14 cellular contexts compared by ENCODE assay signal in the genomic region with DNA sequence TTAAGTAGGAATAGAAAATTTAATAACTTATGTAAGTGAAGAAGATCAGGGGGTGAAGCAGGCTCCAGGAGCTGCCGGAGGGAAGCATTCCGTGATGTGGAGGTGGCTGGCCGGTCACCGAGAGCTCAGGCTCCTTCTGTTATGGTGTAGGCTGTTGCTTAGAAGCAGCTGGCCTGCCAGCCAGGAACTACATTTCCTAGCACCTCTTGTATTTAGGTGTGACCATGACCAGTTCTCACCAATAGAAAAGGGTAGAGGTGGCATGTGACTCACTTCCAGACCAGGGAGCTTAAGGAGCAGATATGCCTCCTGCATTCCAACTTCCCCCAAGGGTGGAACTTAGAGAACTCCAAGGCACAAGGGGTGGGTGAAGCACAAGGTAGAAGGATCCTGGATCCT.
DNase-seq lines count a peak whose midpoint lies in the region; ATAC-seq and TF ChIP-seq lines count a peak whose summit lies in the region.
"Had no signal": no experiment of that assay in that cellular context is flagged by ENCODE, and none has a peak within 500 bp of the region (broad histone marks: within the 10 kb centered on the region; RNA-seq: fewer than 3 reads in every experiment).

No MANE protein-coding gene starts in this region.

- no peaks in the 10 kb centered on the region for H3K4me1 Mint-ChIP-seq in activated T-cell treated with anti-CD3 and anti-CD28 coated beads, Interleukin-2, amount 50 U/mL, for 72 hours (ENCODE audit: low read depth)
- H3K4me1 Mint-ChIP-seq in activated CD4-positive, alpha-beta T cell treated with anti-CD3 and anti-CD28 coated beads, Interleukin-2, amount 10 ng/mL, durations not matched to agents 7 days and 5 days = no peaks in the 10 kb centered on the region

- H4K5ac ChIP-seq in mesendoderm (ENCODE audit: low read length) = no peak overlapping the region

- WGBS in mesendoderm (ENCODE audit: extremely low coverage, insufficient coverage, low lambda C conversion rate) = no CpG with 5 or more reads among the region's 4 CpGs
- 95% methylated on average over 3 of the region's 4 CpGs for WGBS in right lobe of liver (ENCODE audit: insufficient coverage, low coverage, low lambda C conversion rate, missing lambda C conversion rate)

- no peak overlapping the region for H3K4ac ChIP-seq in mesendoderm (ENCODE audit: low read depth, low read length)

- no peak overlapping the region for H2BK120ac ChIP-seq in mesendoderm (ENCODE audit: low read depth, low read length)

- TF ChIP-seq CTCF in AG04450 (IDR thresholded peaks at IDR 0.05; ENCODE audit: low read depth, low read length) (no peak), PC-3 (conservative IDR thresholded peaks at IDR 0.05; ENCODE audit: low read depth, low read length) (no peak), fibroblast of lung (conservative IDR thresholded peaks at IDR 0.05 in 1 of 2, IDR thresholded peaks at IDR 0.05 in 1 of 2; ENCODE audit: low read depth in 1 of 2, low read length in 2 of 2) (no peak), right lobe of liver (IDR thresholded peaks at IDR 0.05) (no peak), colonic mucosa (IDR thresholded peaks at IDR 0.05) (no peak)

- peaks cover 33% of the 10 kb centered on the region for H3K4me1 ChIP-seq in PC-3 (ENCODE audit: insufficient read depth, low read length)
- peaks cover 39% of the 10 kb centered on the region for H3K4me1 ChIP-seq in fibroblast of lung (ENCODE audit: control insufficient read depth, extremely low read depth, insufficient read depth, low read length)
- H3K4me1 ChIP-seq in mesendoderm (ENCODE audit: control insufficient read depth, low read depth, low read length) = peaks cover 6% of the 10 kb centered on the region
- H3K4me1 ChIP-seq in right lobe of liver = no peaks in the 10 kb centered on the region
- no peaks in the 10 kb centered on the region for H3K4me1 ChIP-seq in colonic mucosa

- H3K27me3 ChIP-seq in AG04450 (ENCODE audit: control insufficient read depth, insufficient read depth, low read length) (no peaks in the 10 kb centered on the region), PC-3 (ENCODE audit: low read length) (no peaks in the 10 kb centered on the region), fibroblast of lung (ENCODE audit: control insufficient read depth, insufficient read depth, low read length) (no peaks in the 10 kb centered on the region), mesendoderm (ENCODE audit: insufficient read depth, low read length, poor library complexity) (no peaks in the 10 kb centered on the region), right lobe of liver (no peaks in the 10 kb centered on the region), colonic mucosa (no peaks in the 10 kb centered on the region)

- H2AK5ac ChIP-seq in mesendoderm (ENCODE audit: low read length) = no peak overlapping the region

- H3K4me2 ChIP-seq in PC-3 (ENCODE audit: low read length) (no peak overlapping the region), fibroblast of lung (ENCODE audit: extremely low read depth, insufficient read depth, low read length) (no peak overlapping the region), mesendoderm (ENCODE audit: low read length) (no peak overlapping the region)
- H3K4me2 ChIP-seq: KMS-11 had no signal

- H3K4me3 Mint-ChIP-seq in activated T-cell treated with anti-CD3 and anti-CD28 coated beads, Interleukin-2, amount 50 U/mL, for 72 hours = no peak overlapping the region
- no peak overlapping the region for H3K4me3 Mint-ChIP-seq in activated CD4-positive, alpha-beta T cell treated with anti-CD3 and anti-CD28 coated beads, Interleukin-2, amount 10 ng/mL, durations not matched to agents 7 days and 5 days
- H3K4me3 Mint-ChIP-seq: activated CD8-positive, alpha-beta T cell treated with anti-CD3 and anti-CD28 coated beads for 36 hours had no signal

- H4K8ac ChIP-seq in mesendoderm (ENCODE audit: low read depth, low read length) = no peak overlapping the region

- H4K20me1 ChIP-seq in PC-3 (ENCODE audit: low read length) (no peaks in the 10 kb centered on the region), fibroblast of lung (ENCODE audit: control insufficient read depth, extremely low read depth, insufficient read depth, low read length) (no peaks in the 10 kb centered on the region)

- BruUV-seq in PC-3 (replicated peaks; lab: Mats Ljungman, UMichigan) = no TSS peak

- ATAC-seq in PC-3 (no peak), right lobe of liver (no peak)
- ATAC-seq in activated T-cell treated with anti-CD3 and anti-CD28 coated beads, Interleukin-2, amount 50 U/mL, for 72 hours (replicated peaks in 1 of 2) = no peak
- ATAC-seq: activated CD8-positive, alpha-beta T cell treated with anti-CD3 and anti-CD28 coated beads for 36 hours had no signal

- H3K9me3 ChIP-seq in AG04450 (ENCODE audit: control insufficient read depth, insufficient read depth, low read length) = no peaks in the 10 kb centered on the region; the same call in 1 of the 2 replicates
- no peaks in the 10 kb centered on the region for H3K9me3 ChIP-seq in PC-3 (ENCODE audit: low read length)
- H3K9me3 ChIP-seq in fibroblast of lung (ENCODE audit: control insufficient read depth, insufficient read depth, low read depth, low read length) = no peaks in the 10 kb centered on the region
- H3K9me3 ChIP-seq in right lobe of liver = no peaks in the 10 kb centered on the region
- H3K9me3 ChIP-seq in colonic mucosa = no peaks in the 10 kb centered on the region

- no peak overlapping the region for H3K9ac ChIP-seq in PC-3 (ENCODE audit: low read length)
- H3K9ac ChIP-seq in fibroblast of lung (ENCODE audit: insufficient read depth, low read length) = no peak overlapping the region
- H3K9ac ChIP-seq in mesendoderm (ENCODE audit: low read length) = no peak overlapping the region
- no peak overlapping the region for H3K9ac ChIP-seq in colonic mucosa (ENCODE audit: low read depth in 2 of 2, low read length in 2 of 2)
- H3K9ac ChIP-seq: KMS-11 had no signal

- H3K27ac ChIP-seq in AG04450 (ENCODE audit: low read depth, low read length) = peak overlapping the region; percentile 99
- no peak overlapping the region for H3K27ac ChIP-seq in PC-3 (ENCODE audit: low read length)
- H3K27ac ChIP-seq in fibroblast of lung (ENCODE audit: insufficient read depth, low read length) = peak overlapping the region; percentile 90
- no peak overlapping the region for H3K27ac ChIP-seq in mesendoderm (ENCODE audit: low read depth, low read length)
- no peak overlapping the region for H3K27ac ChIP-seq in right lobe of liver
- H3K27ac ChIP-seq in colonic mucosa = no peak overlapping the region
- H3K27ac ChIP-seq: KMS-11 had no signal

- CTCF ChIA-PET in AG04450 (lab: Charles Lee) (interaction anchor here (2.7 kb wide), 1 partner anchor 214 kb away, joined by 17 read pairs; no protein-coding TSS in a partner anchor), PC-3 (lab: Charles Lee) (no interaction called here)
- CTCF ChIA-PET in activated CD4-positive, alpha-beta T cell treated with anti-CD3 and anti-CD28 coated beads, Interleukin-2, amount 10 ng/mL, durations not matched to agents 7 days and 5 days (lab: Charles Lee) = no interaction called here

- no peaks in the 10 kb centered on the region for H3K9me3 Mint-ChIP-seq in activated T-cell treated with anti-CD3 and anti-CD28 coated beads, Interleukin-2, amount 50 U/mL, for 72 hours
- no peaks in the 10 kb centered on the region for H3K9me3 Mint-ChIP-seq in activated CD4-positive, alpha-beta T cell treated with anti-CD3 and anti-CD28 coated beads, Interleukin-2, amount 10 ng/mL, durations not matched to agents 7 days and 5 days
- H3K9me3 Mint-ChIP-seq: activated CD8-positive, alpha-beta T cell treated with anti-CD3 and anti-CD28 coated beads for 36 hours had no signal

- no peaks in the 10 kb centered on the region for H3K27me3 Mint-ChIP-seq in activated T-cell treated with anti-CD3 and anti-CD28 coated beads, Interleukin-2, amount 50 U/mL, for 72 hours (ENCODE audit: low read depth)
- H3K27me3 Mint-ChIP-seq in activated CD4-positive, alpha-beta T cell treated with anti-CD3 and anti-CD28 coated beads, Interleukin-2, amount 10 ng/mL, durations not matched to agents 7 days and 5 days = no peaks in the 10 kb centered on the region

- no peaks in the 10 kb centered on the region for H3F3A ChIP-seq in PC-3 (ENCODE audit: low read length, unreplicated experiment)

- intact Hi-C loops in PC-3 (cut with micrococcal nuclease) (no loop called here), right lobe of liver (cut with DNase I) (no loop called here), colonic mucosa (cut with DNase I) (no loop called here)

- H2BK5ac ChIP-seq in mesendoderm (ENCODE audit: low read length) = no peak overlapping the region

- H3K27ac Mint-ChIP-seq in activated T-cell treated with anti-CD3 and anti-CD28 coated beads, Interleukin-2, amount 50 U/mL, for 72 hours = no peak overlapping the region
- no peak overlapping the region for H3K27ac Mint-ChIP-seq in activated CD4-positive, alpha-beta T cell treated with anti-CD3 and anti-CD28 coated beads, Interleukin-2, amount 10 ng/mL, durations not matched to agents 7 days and 5 days
- H3K27ac Mint-ChIP-seq: activated CD8-positive, alpha-beta T cell treated with anti-CD3 and anti-CD28 coated beads for 36 hours had no signal

- H2AFZ ChIP-seq in PC-3 (ENCODE audit: low read length) = no peak overlapping the region
- H2AFZ ChIP-seq in fibroblast of lung (ENCODE audit: low read length) = no peak overlapping the region

- no peaks in the 10 kb centered on the region for H3K36me3 Mint-ChIP-seq in activated T-cell treated with anti-CD3 and anti-CD28 coated beads, Interleukin-2, amount 50 U/mL, for 72 hours (ENCODE audit: insufficient read depth in 2 of 2)
- no peaks in the 10 kb centered on the region for H3K36me3 Mint-ChIP-seq in activated CD4-positive, alpha-beta T cell treated with anti-CD3 and anti-CD28 coated beads, Interleukin-2, amount 10 ng/mL, durations not matched to agents 7 days and 5 days (ENCODE audit: low read depth)

- no peaks in the 10 kb centered on the region for H3K36me3 ChIP-seq in PC-3 (ENCODE audit: low read depth, low read length)
- no peaks in the 10 kb centered on the region for H3K36me3 ChIP-seq in fibroblast of lung (ENCODE audit: control insufficient read depth, insufficient read depth, low read length)
- H3K36me3 ChIP-seq in mesendoderm (ENCODE audit: control insufficient read depth, insufficient read depth, low read length) = no peaks in the 10 kb centered on the region
- no peaks in the 10 kb centered on the region for H3K36me3 ChIP-seq in right lobe of liver
- H3K36me3 ChIP-seq in colonic mucosa = no peaks in the 10 kb centered on the region

- H3K23ac ChIP-seq in mesendoderm (ENCODE audit: low read length) = no peak overlapping the region

- no peaks in the 10 kb centered on the region for H3K79me2 ChIP-seq in PC-3 (ENCODE audit: low read length)
- H3K79me2 ChIP-seq in fibroblast of lung (ENCODE audit: control insufficient read depth, insufficient read depth, low read length) = no peaks in the 10 kb centered on the region
- no peaks in the 10 kb centered on the region for H3K79me2 ChIP-seq in mesendoderm (ENCODE audit: control insufficient read depth, insufficient read depth, low read length)

- H3K18ac ChIP-seq in mesendoderm (ENCODE audit: low read length) = no peak overlapping the region

- H3K9me2 ChIP-seq in PC-3 (replicated peaks; ENCODE audit: low read length) = no peaks in the 10 kb centered on the region

- POLR2A ChIA-PET in AG04450 (lab: Yijun Ruan, JAX) = interaction anchor here (0.5 to 2.3 kb wide), 3 partner anchors 10 to 107 kb away, joined by 3 to 18 read pairs (median 3); no protein-coding TSS in a partner anchor
- POLR2A ChIA-PET in PC-3 (lab: Charles Lee; ENCODE audit: unreplicated experiment) = no interaction called here
- POLR2A ChIA-PET in activated CD4-positive, alpha-beta T cell treated with anti-CD3 and anti-CD28 coated beads, Interleukin-2, amount 10 ng/mL, durations not matched to agents 7 days and 5 days (lab: Charles Lee) = no interaction called here

- H3K4me3 ChIP-seq in AG04450 (ENCODE audit: low read depth, low read length) = no peak overlapping the region
- H3K4me3 ChIP-seq in PC-3 (ENCODE audit: low read length) = no peak overlapping the region
- H3K4me3 ChIP-seq in fibroblast of lung (replicated peaks in 1 of 4; ENCODE audit: control extremely low read depth in 1 of 4, insufficient read depth in 1 of 4, low read depth in 3 of 4, low read length in 4 of 4) = no peak overlapping the region
- no peak overlapping the region for H3K4me3 ChIP-seq in mesendoderm (ENCODE audit: low read length)
- H3K4me3 ChIP-seq in right lobe of liver = no peak overlapping the region
- no peak overlapping the region for H3K4me3 ChIP-seq in colonic mucosa

- no peak overlapping the region for H2BK15ac ChIP-seq in mesendoderm (replicated peaks; ENCODE audit: low read depth)

- TF ChIP-seq POLR2A in right lobe of liver (IDR thresholded peaks at IDR 0.05) = no peak

- H3K79me1 ChIP-seq in mesendoderm (ENCODE audit: low read length) = no peaks in the 10 kb centered on the region

- DNase-seq in AG04450 (ENCODE audit: low read depth, low spot score) (no peak), PC-3 (peak; percentile 33), fibroblast of lung (ENCODE audit: low read depth in 2 of 2) (peak; percentile 17 to 83), mesendoderm (peak; percentile 93), right lobe of liver (no peak), colonic mucosa (no peak)
- DNase-seq in activated T-cell treated with anti-CD3 and anti-CD28 coated beads, Interleukin-2, amount 50 U/mL, for 72 hours = no peak
- no peak for DNase-seq in activated CD4-positive, alpha-beta T cell treated with anti-CD3 and anti-CD28 coated beads, Interleukin-2, amount 10 ng/mL, durations not matched to agents 7 days and 5 days
- DNase-seq: activated CD8-positive, alpha-beta T cell treated with anti-CD3 and anti-CD28 coated beads for 36 hours; hypothalamus; NCI-H1930; nucleus accumbens; SHP77 had no signal

- H3K56ac ChIP-seq in mesendoderm (ENCODE audit: low read length) = no peak overlapping the region

Comparison
In these comparisons a context has a peak if more than half of its experiments do, and no peak if none do; other contexts are left out.
1. DNase-seq: peak in PC-3 (single experiment), fibroblast of lung (2 of 2) and mesendoderm (single experiment); none in AG04450 (single experiment), activated T-cell treated with anti-CD3 and anti-CD28 coated beads, Interleukin-2, amount 50 U/mL, for 72 hours (0 of 2), right lobe of liver (0 of 3), activated CD4-positive, alpha-beta T cell treated with anti-CD3 and anti-CD28 coated beads, Interleukin-2, amount 10 ng/mL, durations not matched to agents 7 days and 5 days (single experiment) and colonic mucosa (single experiment).
2. H3K27ac ChIP-seq: peak in AG04450 (single experiment) and fibroblast of lung (single experiment); none in PC-3 (single experiment), mesendoderm (single experiment), right lobe of liver (0 of 3) and colonic mucosa (single experiment).